In genomic region chr14:102697125-102697900, GRCh38 we compare ENCODE assay signal across 19 cellular contexts.
DNase-seq lines count a peak whose midpoint lies in the region; ATAC-seq and TF ChIP-seq lines count a peak whose summit lies in the region.
"Had no signal": no experiment of that assay in that cellular context is flagged by ENCODE, and none has a peak within 500 bp of the region (broad histone marks: within the 10 kb centered on the region; RNA-seq: fewer than 3 reads in every experiment).

No MANE protein-coding gene starts in this region.

- no peak overlapping the region for H2AFZ ChIP-seq in IMR-90 (replicated peaks; ENCODE audit: low read length, poor library complexity)

- ATAC-seq in activated CD4-positive, alpha-beta T cell treated with anti-CD3 and anti-CD28 coated beads for 36 hours, result peak; percentile 12
- ATAC-seq in IMR-90 (ENCODE audit: low read depth), result no peak
- no peak for ATAC-seq in lower lobe of right lung
- no peak for ATAC-seq in HG03469 (IDR thresholded peaks at IDR 0.05; ENCODE audit: unreplicated experiment)
- ATAC-seq: HCT116 had no signal

- no TSS peak for BruUV-seq in IMR-90 (replicated peaks; lab: Mats Ljungman, UMichigan)

- peaks cover 28 to 56% of the 10 kb centered on the region in 2 experiments for H3K79me1 ChIP-seq in IMR-90 (ENCODE audit: low read depth in 1 of 2, low read length in 2 of 2)

- H4K91ac ChIP-seq in IMR-90 (ENCODE audit: insufficient read depth, low read depth, low read length), result no peak overlapping the region

- no peaks in the 10 kb centered on the region for H3K27me3 Mint-ChIP-seq in activated CD4-positive, alpha-beta T cell treated with anti-CD3 and anti-CD28 coated beads for 36 hours

- in situ Hi-C loops in IMR-90 (cut with MboI; ENCODE audit: low sequenced_read_pairs), result loop anchor here (10.0 kb wide), 1 partner anchor 217 kb away; no protein-coding TSS in a partner anchor

- DNase-seq in activated CD4-positive, alpha-beta T cell treated with anti-CD3 and anti-CD28 coated beads for 36 hours, result no peak
- DNase-seq in activated CD4-positive, alpha-beta T cell treated with anti-CD3 and anti-CD28 coated beads for 1 hour, result no peak
- no peak for DNase-seq in IMR-90
- DNase-seq in cerebellar cortex (ENCODE audit: low spot score), result peak; percentile 17
- DNase-seq in lower lobe of right lung, result no peak
- no peak for DNase-seq in activated CD8-positive, alpha-beta memory T cell treated with anti-CD3 and anti-CD28 coated beads, Interleukin-2, amount 50 U/mL, for 4 hours
- DNase-seq: activated T-cell treated with anti-CD3 and anti-CD28 coated beads, Interleukin-2, amount 50 U/mL, for 48 hours; GF-D8; heart right ventricle; NCI-H1417; NCI-H2227 treated with DMSO at 0.1 percent for 48 hours; posterior cingulate gyrus; SJCRH30; stimulated activated CD4-positive, alpha-beta T cell treated with anti-CD3 and anti-CD28 coated beads, Interleukin-12 subunit alpha, Interleukin-12 subunit beta, amount 100 ng/mL, for 4 hours; stimulated activated naive CD4-positive, alpha-beta T cell treated with Interleukin-2 at 50 U/mL for 16 hours; T1000 had no signal

- peaks cover 3% of the 10 kb centered on the region for H3K36me3 Mint-ChIP-seq in activated CD4-positive, alpha-beta T cell treated with anti-CD3 and anti-CD28 coated beads for 36 hours (ENCODE audit: low read depth)

- TF ChIP-seq CTCF in IMR-90 (conservative IDR thresholded peaks at IDR 0.05; ENCODE audit: low read depth, low read length) (no peak), neutrophil (IDR thresholded peaks at IDR 0.05) (no peak), lower lobe of right lung (IDR thresholded peaks at IDR 0.05) (no peak)

- intact Hi-C loops in activated CD4-positive, alpha-beta T cell treated with anti-CD3 and anti-CD28 coated beads for 36 hours (cut with DNase I, micrococcal nuclease), result loop anchor here (5.0 to 10.0 kb wide), 2 partner anchors 150 to 173 kb away; no protein-coding TSS in a partner anchor
- intact Hi-C loops in IMR-90 (cut with micrococcal nuclease), result loop anchor here (10.0 kb wide), 2 partner anchors 263 to 357 kb away; partner anchors contain the start of gene CDC42BPB
- intact Hi-C loops in lower lobe of right lung (cut with DNase I), result no loop called here

- H2AK5ac ChIP-seq in IMR-90 (ENCODE audit: low read depth, low read length), result no peak overlapping the region

- no peak overlapping the region for H3K4me2 ChIP-seq in IMR-90 (ENCODE audit: low read depth, low read length)

- H3K4me3 ChIP-seq in IMR-90 (ENCODE audit: insufficient read depth, low read depth, low read length) (no peak overlapping the region), neutrophil (ENCODE audit: low read depth in 1 of 2, low read length in 1 of 2) (no peak overlapping the region), lower lobe of right lung (no peak overlapping the region)
- H3K4me3 ChIP-seq: heart right ventricle, SJCRH30 had no signal

- POLR2A ChIA-PET in activated CD4-positive, alpha-beta T cell treated with anti-CD3 and anti-CD28 coated beads for 36 hours (lab: Charles Lee), result no interaction called here
- POLR2A ChIA-PET in IMR-90 (lab: Charles Lee; ENCODE audit: unreplicated experiment), result interaction anchor here (0.6 kb wide), 1 partner anchor 247 kb away, joined by 3 read pairs; no protein-coding TSS in a partner anchor

- no peak overlapping the region for H2BK20ac ChIP-seq in IMR-90 (ENCODE audit: low read depth, low read length)

- H3K14ac ChIP-seq in IMR-90 (replicated peaks; ENCODE audit: low read depth, low read length), result no peak overlapping the region

- no peak overlapping the region for H3K4ac ChIP-seq in IMR-90 (ENCODE audit: low read depth, low read length)

- no peaks in the 10 kb centered on the region; the same call in 1 of the 2 replicates for H3K4me1 ChIP-seq in IMR-90 (ENCODE audit: control insufficient read depth, insufficient read depth, low read length)
- H3K4me1 ChIP-seq in neutrophil (ENCODE audit: control insufficient read depth in 1 of 2, insufficient read depth in 1 of 2, low read depth in 1 of 2, low read length in 1 of 2), result peaks cover 36 to 61% of the 10 kb centered on the region in 2 experiments
- H3K4me1 ChIP-seq in lower lobe of right lung, result peaks cover 22% of the 10 kb centered on the region
- H3K4me1 ChIP-seq: SJCRH30 had no signal

- TF ChIP-seq RAD21 in IMR-90 (IDR thresholded peaks at IDR 0.05; ENCODE audit: low read length), result no peak

- H3K9me3 ChIP-seq in IMR-90 (ENCODE audit: control insufficient read depth, insufficient read depth, low read length), result no peaks in the 10 kb centered on the region
- no peaks in the 10 kb centered on the region for H3K9me3 ChIP-seq in neutrophil
- H3K9me3 ChIP-seq in lower lobe of right lung, result no peaks in the 10 kb centered on the region
- H3K9me3 ChIP-seq: heart right ventricle, SJCRH30 had no signal

- H3K27ac ChIP-seq in IMR-90 (ENCODE audit: insufficient read depth, low read length) (no peak overlapping the region), neutrophil (peak overlapping the region; percentile 55), lower lobe of right lung (no peak overlapping the region)
- H3K27ac ChIP-seq: heart right ventricle, SJCRH30 had no signal

- no peaks in the 10 kb centered on the region for H3K9me3 Mint-ChIP-seq in activated CD4-positive, alpha-beta T cell treated with anti-CD3 and anti-CD28 coated beads for 36 hours (ENCODE audit: low read depth)

- no peak overlapping the region for H3K4me3 Mint-ChIP-seq in activated CD4-positive, alpha-beta T cell treated with anti-CD3 and anti-CD28 coated beads for 36 hours

- peaks cover 32% of the 10 kb centered on the region for H4K20me1 ChIP-seq in IMR-90 (ENCODE audit: insufficient read depth, low read length)

- 0 out of 2 replicates have a peak overlapping the region, but pooled peaks have one; percentile 12 for H3K23ac ChIP-seq in IMR-90 (ENCODE audit: low read depth, low read length)

- H2BK5ac ChIP-seq in IMR-90 (ENCODE audit: low read depth, low read length, poor library complexity, severe bottlenecking), result no peak overlapping the region

- CTCF ChIA-PET in activated CD4-positive, alpha-beta T cell treated with anti-CD3 and anti-CD28 coated beads for 36 hours (lab: Charles Lee), result interaction anchor here (0.6 to 1.0 kb wide), 4 partner anchors 37 to 352 kb away, joined by 3 read pairs; partner anchors contain the start of gene AMN
- CTCF ChIA-PET in IMR-90 (lab: Yijun Ruan, JAX), result interaction anchor here (0.6 kb wide), 2 partner anchors 102 to 260 kb away, joined by 3 to 4 read pairs; no protein-coding TSS in a partner anchor

- H4K5ac ChIP-seq in IMR-90 (ENCODE audit: low read depth, low read length), result no peak overlapping the region

- peaks cover 2% of the 10 kb centered on the region; the same call in 1 of the 2 replicates for H3K9me1 ChIP-seq in IMR-90 (ENCODE audit: insufficient read depth, low read length)

- no peak overlapping the region for H3K56ac ChIP-seq in IMR-90 (ENCODE audit: extremely low read depth, insufficient read depth, low read length)

- H3K27me3 ChIP-seq in IMR-90 (ENCODE audit: control insufficient read depth, insufficient read depth, low read length) (no peaks in the 10 kb centered on the region), neutrophil (no peaks in the 10 kb centered on the region), lower lobe of right lung (ENCODE audit: low read depth) (no peaks in the 10 kb centered on the region)
- H3K27me3 ChIP-seq: heart right ventricle, SJCRH30 had no signal

- H3K27ac Mint-ChIP-seq in activated CD4-positive, alpha-beta T cell treated with anti-CD3 and anti-CD28 coated beads for 36 hours, result no peak overlapping the region

- H3K18ac ChIP-seq in IMR-90 (ENCODE audit: low read depth, low read length), result no peak overlapping the region

- TF ChIP-seq POLR2A in IMR-90 (IDR thresholded peaks at IDR 0.05; ENCODE audit: low read depth, low read length), result no peak

- 50% methylated on average over 1 of the region's 8 CpGs; no CpG with 5 or more reads in 1 of the 2 experiments for WGBS in IMR-90 (ENCODE audit: extremely low coverage in 2 of 2, insufficient read length in 1 of 2), 2 experiments

- H3K4me1 Mint-ChIP-seq in activated CD4-positive, alpha-beta T cell treated with anti-CD3 and anti-CD28 coated beads for 36 hours, result peaks cover 29% of the 10 kb centered on the region

- H4K8ac ChIP-seq in IMR-90 (ENCODE audit: low read depth in 2 of 2, low read length in 2 of 2), result no peak overlapping the region

- no peak overlapping the region for H2AK9ac ChIP-seq in IMR-90 (replicated peaks; ENCODE audit: low read depth, low read length, poor library complexity)

- H2BK120ac ChIP-seq in IMR-90 (ENCODE audit: low read depth, low read length), result no peak overlapping the region

- no peak overlapping the region for H2BK15ac ChIP-seq in IMR-90 (ENCODE audit: low read depth, low read length)

- H3K36me3 ChIP-seq in IMR-90 (ENCODE audit: control insufficient read depth, insufficient read depth, low read length) (0 out of 2 replicates have a peak, but pooled peaks cover 2% of the 10 kb centered on the region), neutrophil (peaks cover 11% of the 10 kb centered on the region), lower lobe of right lung (peaks cover 9% of the 10 kb centered on the region)

- dilution Hi-C loops in IMR-90 (cut with HindIII; ENCODE audit: low sequenced_read_pairs, unreplicated experiment), result no loop called here

- H3K9ac ChIP-seq in IMR-90 (ENCODE audit: low read depth, low read length), result no peak overlapping the region

TF ChIP-seq in IMR-90, 13 proteins besides CTCF, POLR2A, EP300 and RAD21 (continues in another document):
- TF ChIP-seq FOS (IDR thresholded peaks at IDR 0.05; ENCODE audit: low read depth, low read length) (no peak), RCOR1 (IDR thresholded peaks at IDR 0.05; ENCODE audit: insufficient replicate concordance, low read length) (no peak), MXI1 (IDR thresholded peaks at IDR 0.05; ENCODE audit: borderline replicate concordance, low read depth, low read length) (no peak), ELK1 (IDR thresholded peaks at IDR 0.05; ENCODE audit: borderline replicate concordance, low read depth, low read length) (no peak), MAFK (IDR thresholded peaks at IDR 0.05; ENCODE audit: low read depth, low read length) (no peak), RFX5 (IDR thresholded peaks at IDR 0.05; ENCODE audit: low read depth, low read length) (no peak), MAZ (IDR thresholded peaks at IDR 0.05; ENCODE audit: borderline replicate concordance, low read depth, low read length) (no peak), BHLHE40 (IDR thresholded peaks at IDR 0.05; ENCODE audit: low read depth, low read length) (no peak)
